Comparison of ENCODE assay signal across 22 cellular contexts in genomic region chr6:149890629-149891045, GRCh38. TPM values are rescaled to one million over a fixed set of nuclear protein-coding genes. Genes with fewer than 3 reads are reported as not detected.
DNase-seq lines count a peak whose midpoint lies in the region; ATAC-seq, FAIRE-seq and TF ChIP-seq lines count a peak whose summit lies in the region.
"Had no signal": no experiment of that assay in that cellular context is flagged by ENCODE, and none has a peak within 500 bp of the region (broad histone marks: within the 10 kb centered on the region; RNA-seq: fewer than 3 reads in every experiment).

No MANE protein-coding gene starts in this region.

- peak overlapping the region; percentile 74 for H3K4me2 ChIP-seq in A549
- peak overlapping the region; percentile 8 for H3K4me2 ChIP-seq in Loucy (ENCODE audit: low read depth, low read length, poor library complexity, severe bottlenecking)

- DNase-seq in A549 (ENCODE audit: low read depth in 1 of 2, low spot score in 1 of 2) (peak in 1 of 2 experiments; percentile 34), cardiac fibroblast (ENCODE audit: low read depth in 2 of 2) (peak; percentile 10 to 18), omental fat pad (ENCODE audit: low spot score) (no peak), left lobe of liver (ENCODE audit: low spot score) (no peak), DMS153 (lab: John Stamatoyannopoulos, UW) (no peak), NCI-H524 (lab: John Stamatoyannopoulos, UW) (no peak)
- DNase-seq: activated naive CD8-positive, alpha-beta T cell treated with anti-CD3 and anti-CD28 coated beads, Interleukin-2, amount 50 U/mL, for 24 hours; dorsolateral prefrontal cortex; GF-D8; naive B cell; NCI-H2029; NCI-H510A; SJCRH30; stimulated activated CD8-positive, alpha-beta memory T cell treated with anti-CD3 and anti-CD28 coated beads, Interleukin-4, amount 100 ng/mL, for 48 hours had no signal

- H3K9me2 ChIP-seq in Loucy (replicated peaks; ENCODE audit: low read depth, low read length) = no peaks in the 10 kb centered on the region

- FAIRE-seq in A549 (lab: Jason Lieb, UNC) = no peak
- FAIRE-seq: GM12891, HepG2 had no signal

- H3K79me2 ChIP-seq in Loucy (ENCODE audit: insufficient read depth, low read length) = no peaks in the 10 kb centered on the region

- no peak for TF ChIP-seq RAD21 in A549 (conservative IDR thresholded peaks at IDR 0.05 in 1 of 2, IDR thresholded peaks at IDR 0.05 in 1 of 2)

- no peak overlapping the region for H2AFZ ChIP-seq in Loucy (ENCODE audit: low read length)

- H3K9me3 ChIP-seq in A549 = no peaks in the 10 kb centered on the region
- H3K9me3 ChIP-seq in Loucy (ENCODE audit: insufficient read depth, low read depth, low read length) = no peaks in the 10 kb centered on the region
- H3K9me3 ChIP-seq: SJCRH30 had no signal

- TF ChIP-seq EP300 in A549 (IDR thresholded peaks at IDR 0.05) = no peak

- ATAC-seq in A549 = peak; percentile 49 to 51; a peak in 4 of 6 replicates
- peak; percentile 65 for ATAC-seq in omental fat pad (ENCODE audit: low FRiP score)
- no peak for ATAC-seq in left lobe of liver
- no peak for ATAC-seq in HG03565 (IDR thresholded peaks at IDR 0.05; ENCODE audit: unreplicated experiment)
- ATAC-seq: activated CD4-positive, CD25-positive, alpha-beta regulatory T cell treated with anti-CD3 and anti-CD28 coated beads, Interleukin-2, amount 50 U/mL, for 24 hours; activated naive CD8-positive, alpha-beta T cell treated with anti-CD3 and anti-CD28 coated beads, Interleukin-2, amount 50 U/mL, for 24 hours; HepG2 had no signal

- TF ChIP-seq CTCF in A549 (IDR thresholded peaks at IDR 0.05) (no peak), Loucy (conservative IDR thresholded peaks at IDR 0.05; ENCODE audit: low read length) (no peak), cardiac fibroblast (IDR thresholded peaks at IDR 0.05; ENCODE audit: low read depth, low read length) (no peak), omental fat pad (IDR thresholded peaks at IDR 0.05) (no peak)

- no peaks in the 10 kb centered on the region for H3F3A ChIP-seq in Loucy (ENCODE audit: low read depth)

- no peaks in the 10 kb centered on the region for H4K20me1 ChIP-seq in Loucy (ENCODE audit: insufficient read depth, low read length, poor library complexity, severe bottlenecking)

- 34% methylated on average over 6 of the region's 6 CpGs for WGBS in A549 (ENCODE audit: missing lambda C conversion rate)

- POLR2A ChIA-PET in A549 (lab: Yijun Ruan, JAX) = interaction anchor here (0.6 kb wide), 1 partner anchor 28 kb away, joined by 4 read pairs; no protein-coding TSS in a partner anchor

- no peak for TF ChIP-seq POLR2A in A549 (IDR thresholded peaks at IDR 0.05; ENCODE audit: low read length)

- H3K9ac ChIP-seq in Loucy (ENCODE audit: low read depth, low read length, poor library complexity, severe bottlenecking) = peak overlapping the region; percentile 0

- CTCF ChIA-PET in A549 (lab: Yijun Ruan, JAX) = interaction anchor here (1.7 kb wide), 1 partner anchor 50 kb away, joined by 3 read pairs; no protein-coding TSS in a partner anchor

- H3K4me3 ChIP-seq in A549 (no peak overlapping the region), Loucy (ENCODE audit: low read length, poor library complexity, severe bottlenecking) (no peak overlapping the region), cardiac fibroblast (replicated peaks in 1 of 2; ENCODE audit: low read depth in 2 of 2, low read length in 2 of 2) (no peak overlapping the region)
- H3K4me3 ChIP-seq: dorsolateral prefrontal cortex, lung, SJCRH30 had no signal

- peak overlapping the region; percentile 90 to 92 for H3K27ac ChIP-seq in A549
- H3K27ac ChIP-seq: dorsolateral prefrontal cortex, SJCRH30 had no signal

- no peaks in the 10 kb centered on the region for H3K36me3 ChIP-seq in Loucy (ENCODE audit: insufficient read depth, low read length)
- H3K36me3 ChIP-seq: SJCRH30 had no signal

- peaks cover 69% of the 10 kb centered on the region for H3K4me1 ChIP-seq in A549
- H3K4me1 ChIP-seq in Loucy (ENCODE audit: insufficient read depth, low read length, poor library complexity, severe bottlenecking) = peaks cover 42% of the 10 kb centered on the region
- H3K4me1 ChIP-seq: SJCRH30 had no signal

- H3K27me3 ChIP-seq in Loucy (ENCODE audit: insufficient read depth, low read length, poor library complexity, severe bottlenecking) = no peaks in the 10 kb centered on the region
- H3K27me3 ChIP-seq: dorsolateral prefrontal cortex had no signal

TF ChIP-seq in A549, 52 proteins besides CTCF, POLR2A, EP300 and RAD21 (continues in another document):
- TF ChIP-seq FOXS1 (CRISPR knock-in tag; IDR thresholded peaks at IDR 0.05) = no peak
- TF ChIP-seq, protein P1, sequence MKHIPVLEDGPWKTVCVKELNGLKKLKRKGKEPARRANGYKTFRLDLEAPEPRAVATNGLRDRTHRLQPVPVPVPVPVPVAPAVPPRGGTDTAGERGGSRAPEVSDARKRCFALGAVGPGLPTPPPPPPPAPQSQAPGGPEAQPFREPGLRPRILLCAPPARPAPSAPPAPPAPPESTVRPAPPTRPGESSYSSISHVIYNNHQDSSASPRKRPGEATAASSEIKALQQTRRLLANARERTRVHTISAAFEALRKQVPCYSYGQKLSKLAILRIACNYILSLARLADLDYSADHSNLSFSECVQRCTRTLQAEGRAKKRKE (CRISPR knock-in tag; IDR thresholded peaks at IDR 0.05; ENCODE audit: low read depth) = no peak
- TF ChIP-seq NR3C1 (IDR thresholded peaks at IDR 0.05) = no peak
- no peak for TF ChIP-seq PHF8 (IDR thresholded peaks at IDR 0.05; ENCODE audit: borderline replicate concordance, low read depth)
- no peak for TF ChIP-seq BHLHE40 (IDR thresholded peaks at IDR 0.05; ENCODE audit: low read depth, low read length)
- TF ChIP-seq, protein P2, sequence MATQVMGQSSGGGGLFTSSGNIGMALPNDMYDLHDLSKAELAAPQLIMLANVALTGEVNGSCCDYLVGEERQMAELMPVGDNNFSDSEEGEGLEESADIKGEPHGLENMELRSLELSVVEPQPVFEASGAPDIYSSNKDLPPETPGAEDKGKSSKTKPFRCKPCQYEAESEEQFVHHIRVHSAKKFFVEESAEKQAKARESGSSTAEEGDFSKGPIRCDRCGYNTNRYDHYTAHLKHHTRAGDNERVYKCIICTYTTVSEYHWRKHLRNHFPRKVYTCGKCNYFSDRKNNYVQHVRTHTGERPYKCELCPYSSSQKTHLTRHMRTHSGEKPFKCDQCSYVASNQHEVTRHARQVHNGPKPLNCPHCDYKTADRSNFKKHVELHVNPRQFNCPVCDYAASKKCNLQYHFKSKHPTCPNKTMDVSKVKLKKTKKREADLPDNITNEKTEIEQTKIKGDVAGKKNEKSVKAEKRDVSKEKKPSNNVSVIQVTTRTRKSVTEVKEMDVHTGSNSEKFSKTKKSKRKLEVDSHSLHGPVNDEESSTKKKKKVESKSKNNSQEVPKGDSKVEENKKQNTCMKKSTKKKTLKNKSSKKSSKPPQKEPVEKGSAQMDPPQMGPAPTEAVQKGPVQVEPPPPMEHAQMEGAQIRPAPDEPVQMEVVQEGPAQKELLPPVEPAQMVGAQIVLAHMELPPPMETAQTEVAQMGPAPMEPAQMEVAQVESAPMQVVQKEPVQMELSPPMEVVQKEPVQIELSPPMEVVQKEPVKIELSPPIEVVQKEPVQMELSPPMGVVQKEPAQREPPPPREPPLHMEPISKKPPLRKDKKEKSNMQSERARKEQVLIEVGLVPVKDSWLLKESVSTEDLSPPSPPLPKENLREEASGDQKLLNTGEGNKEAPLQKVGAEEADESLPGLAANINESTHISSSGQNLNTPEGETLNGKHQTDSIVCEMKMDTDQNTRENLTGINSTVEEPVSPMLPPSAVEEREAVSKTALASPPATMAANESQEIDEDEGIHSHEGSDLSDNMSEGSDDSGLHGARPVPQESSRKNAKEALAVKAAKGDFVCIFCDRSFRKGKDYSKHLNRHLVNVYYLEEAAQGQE (IDR thresholded peaks at IDR 0.05) = no peak

RNA-seq across cellular contexts. Expression of gene RAET1E, which starts 7.3 kb away (rescaled TPM):
- polyA plus RNA-seq in A549 (2011; rRNA removed) (2.8 and 4.2 TPM in 2 replicates), A549 (2017; fragmentation: RNase III; extraction: RNeasy Plus Mini Kit Qiagen cat#74134 plus additional on column Dnase treatment) (3.3 to 5.4 TPM (median 4.5 TPM) in 3 replicates)
- 0.66 and 0.98 TPM in 2 replicates for polyA plus RNA-seq in A549 (2012; cell fraction: cytosol; rRNA removed)
- 0.32 and 1.1 TPM in 2 replicates for polyA plus RNA-seq in A549 (2012; cell fraction: nucleus; rRNA removed)
- polyA minus RNA-seq in A549 (2011; rRNA and poly(A)+ RNA removed) = 0.44 and 2.6 TPM in 2 replicates
- total RNA-seq in omental fat pad (10 to 100 TPM in 1 of 4 donors, 1 to 10 TPM in 3; 1.4 to 17.5 (median 2.7) TPM), left lobe of liver (not detected)
- total RNA-seq: HepG2; SJCRH30; T-helper 2 cell treated with Interferon-gamma antibody and Interleukin-4, amounts not matched to agents 100 ng/mL and 5 ng/mL, for 36 hours had no signal
- polyA plus RNA-seq: CD14-positive monocyte, HepG2 had no signal

RNA-seq across cellular contexts. Expression of gene LRP11, which starts 26.5 kb away (rescaled TPM):
- polyA plus RNA-seq in A549 (2011; rRNA removed) = 57.7 and 59.2 TPM in 2 replicates
- 21.1 and 28.5 TPM in 2 replicates for polyA plus RNA-seq in A549 (2012; cell fraction: cytosol; rRNA removed)
- 18.2 and 23.9 TPM in 2 replicates for polyA plus RNA-seq in A549 (2012; cell fraction: nucleus; rRNA removed)
- 37.4 to 53.8 TPM (median 48.9 TPM) in 3 replicates for polyA plus RNA-seq in A549 (2017; fragmentation: RNase III; extraction: RNeasy Plus Mini Kit Qiagen cat#74134 plus additional on column Dnase treatment)
- 78.1 and 98.4 TPM in 2 replicates for polyA minus RNA-seq in A549 (2011; rRNA and poly(A)+ RNA removed)
- total RNA-seq in omental fat pad = 10 to 100 TPM; 30.5 to 39.4 (median 33.5) TPM
- total RNA-seq in left lobe of liver = 11.1 TPM

RNA-seq across cellular contexts. Expression of gene RAET1G, which starts 32.3 kb away (rescaled TPM):
- 10.1 and 14.6 TPM in 2 replicates for polyA plus RNA-seq in A549 (2011; rRNA removed)
- 7.5 and 8.2 TPM in 2 replicates for polyA plus RNA-seq in A549 (2012; cell fraction: cytosol; rRNA removed)
- polyA plus RNA-seq in A549 (2012; cell fraction: nucleus; rRNA removed) = 10.8 and 11.0 TPM in 2 replicates
- 15.5 to 29.8 TPM (median 24.4 TPM) in 3 replicates for polyA plus RNA-seq in A549 (2017; fragmentation: RNase III; extraction: RNeasy Plus Mini Kit Qiagen cat#74134 plus additional on column Dnase treatment)
- 4.9 and 6.5 TPM in 2 replicates for polyA minus RNA-seq in A549 (2011; rRNA and poly(A)+ RNA removed)
- 10 to 100 TPM in 2 of 4 donors, 1 to 10 TPM in 1, not detected in 1; 3.6 to 19.5 (median 10.8) TPM for total RNA-seq in omental fat pad
- total RNA-seq in left lobe of liver = not detected
- total RNA-seq: HepG2; SJCRH30; T-helper 2 cell treated with Interferon-gamma antibody and Interleukin-4, amounts not matched to agents 100 ng/mL and 5 ng/mL, for 36 hours had no signal
- polyA plus RNA-seq: CD14-positive monocyte, HepG2 had no signal

RNA-seq across cellular contexts. Expression of gene ULBP2, which starts 51.2 kb away (rescaled TPM):
- polyA plus RNA-seq in A549 (2011; rRNA removed) = 2.7 and 3.2 TPM in 2 replicates
- polyA plus RNA-seq in A549 (2012; cell fraction: cytosol; rRNA removed) = 2.0 TPM in 2 replicates
- polyA plus RNA-seq in A549 (2012; cell fraction: nucleus; rRNA removed) = 1.8 and 2.2 TPM in 2 replicates
- 4.2 to 5.0 TPM (median 4.5 TPM) in 3 replicates for polyA plus RNA-seq in A549 (2017; fragmentation: RNase III; extraction: RNeasy Plus Mini Kit Qiagen cat#74134 plus additional on column Dnase treatment)
- polyA minus RNA-seq in A549 (2011; rRNA and poly(A)+ RNA removed) = 0.39 and 1.4 TPM in 2 replicates
- 1 to 10 TPM in 3 of 4 donors, not detected in 1; 1.1 to 2.5 (median 1.2) TPM for total RNA-seq in omental fat pad
- 0.18 TPM for total RNA-seq in left lobe of liver
- total RNA-seq: HepG2 had no signal
- polyA plus RNA-seq: HepG2 had no signal

Comparison
In these comparisons a context has a peak if more than half of its experiments do, and no peak if none do; other contexts are left out.
1. ATAC-seq: peak in A549 (2 of 2) and omental fat pad (single experiment); none in left lobe of liver (single experiment) and HG03565 (single experiment).
2. DNase-seq: peak in cardiac fibroblast (2 of 2); none in omental fat pad (single experiment), left lobe of liver (single experiment), DMS153 (single experiment) and NCI-H524 (0 of 2).